9 cellular contexts compared by ENCODE assay signal in the genomic region with DNA sequence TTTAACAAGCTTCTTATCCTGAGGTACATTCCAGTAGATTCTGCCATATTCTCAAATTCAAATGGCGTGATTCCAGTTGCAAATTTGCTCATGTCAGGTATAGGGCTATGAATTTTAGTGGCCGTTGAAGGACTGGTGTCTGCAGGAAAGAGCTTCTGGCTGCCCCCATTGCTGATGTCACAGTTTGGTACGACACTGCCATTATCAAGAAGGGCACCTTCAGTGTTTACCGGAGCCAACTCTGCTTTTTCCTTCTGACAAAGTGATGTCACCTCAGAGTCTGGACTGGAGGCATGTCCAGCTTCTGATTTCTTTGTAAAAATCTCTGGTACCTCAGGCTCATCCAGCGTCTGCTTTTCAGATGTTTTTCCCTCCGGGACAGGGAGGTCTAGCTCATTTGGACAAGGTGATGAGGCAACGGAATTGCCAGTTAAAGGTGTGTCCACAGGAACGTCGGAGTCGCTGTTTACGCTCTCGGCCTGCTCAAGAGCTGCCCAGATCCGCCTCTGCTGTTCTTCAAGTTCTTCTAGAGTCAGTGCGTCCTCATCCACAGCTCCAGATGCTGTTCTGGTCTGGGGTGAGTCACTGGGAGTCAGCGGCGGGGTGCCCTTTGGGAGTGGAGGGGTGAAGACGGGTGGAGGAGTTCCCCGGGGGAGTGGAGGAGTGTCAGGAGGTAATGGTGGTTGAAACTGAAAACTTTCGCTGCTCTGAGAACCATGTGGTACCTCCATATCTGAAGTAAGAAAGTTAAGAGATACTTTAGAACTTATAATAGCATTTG. TPM values are rescaled to one million over a fixed set of nuclear protein-coding genes. Genes with fewer than 3 reads are reported as not detected.
A peak's percentile ranks its signal among the peaks of the same experiment; 100 is the strongest.
DNase-seq lines count a peak whose midpoint lies in the region; ATAC-seq, FAIRE-seq and TF ChIP-seq lines count a peak whose summit lies in the region.
"Had no signal": no experiment of that assay in that cellular context is flagged by ENCODE, and none has a peak within 500 bp of the region (broad histone marks: within the 10 kb centered on the region; RNA-seq: fewer than 3 reads in every experiment).

No MANE protein-coding gene starts in this region.

- TF ChIP-seq EP300 in HepG2 (IDR thresholded peaks at IDR 0.05; ENCODE audit: low read depth in 2 of 2, low read length in 2 of 2): no peak
- TF ChIP-seq EP300 in HepG2 (CRISPR knock-in tag; IDR thresholded peaks at IDR 0.05; ENCODE audit: borderline replicate concordance): no peak
- no peak for TF ChIP-seq EP300 in tibial nerve (IDR thresholded peaks at IDR 0.05)

- H4K20me1 ChIP-seq in HepG2 (ENCODE audit: insufficient read depth, low read length): no peaks in the 10 kb centered on the region

- 72 to 78% (median 77%) methylated on average over 19 of the region's 19 CpGs for WGBS in heart left ventricle, 4 donors
- 94% methylated on average over 19 of the region's 19 CpGs for WGBS in HepG2 (ENCODE audit: low lambda C conversion rate)
- WGBS in tibial nerve, 2 donors: 79% methylated on average over 19 of the region's 19 CpGs

- H3K4me2 ChIP-seq in HepG2 (ENCODE audit: low read depth, low read length): no peak overlapping the region

- TF ChIP-seq RAD21 in HepG2 (CRISPR knock-in tag; IDR thresholded peaks at IDR 0.05): no peak

- TF ChIP-seq CTCF in heart left ventricle (IDR thresholded peaks at IDR 0.05) (no peak), left ventricle myocardium inferior (IDR thresholded peaks at IDR 0.05; ENCODE audit: borderline replicate concordance) (no peak), HepG2 (CRISPR knock-in tag; IDR thresholded peaks at IDR 0.05) (no peak), tibial nerve (IDR thresholded peaks at IDR 0.05) (no peak)

- intact Hi-C loops in heart left ventricle (cut with DNase I): loop anchor here in 5 of 10 donors (2.0 to 10.0 kb wide), 5 partner anchors 46 to 139 kb away; no protein-coding TSS in a partner anchor
- intact Hi-C loops in left ventricle myocardium inferior (cut with micrococcal nuclease): loop anchor here (5.0 kb wide), 1 partner anchor 76 kb away; no protein-coding TSS in a partner anchor
- intact Hi-C loops in HepG2 (cut with micrococcal nuclease; ENCODE audit: unreplicated experiment): loop anchor here (5.0 kb wide), 1 partner anchor 136 kb away; no protein-coding TSS in a partner anchor

- no peak for FAIRE-seq in HepG2 (lab: Jason Lieb, UNC)
- FAIRE-seq: islet of Langerhans had no signal

- ATAC-seq in heart left ventricle (peak in 3 of 4 donors; percentile 59 to 66 (median 65)), HepG2 (no peak)

- POLR2A ChIA-PET in HepG2 (lab: Yijun Ruan, JAX): interaction anchor here (1.1 to 2.7 kb wide), 2 partner anchors 27 to 74 kb away, joined by 4 to 9 read pairs; a partner anchor contains a TSS

- H3K27me3 ChIP-seq in heart left ventricle (no peaks in the 10 kb centered on the region), left ventricle myocardium inferior (ENCODE audit: low read depth) (no peaks in the 10 kb centered on the region), HepG2 (ENCODE audit: control insufficient read depth in 1 of 2, insufficient read depth in 2 of 2, low read length in 2 of 2) (no peaks in the 10 kb centered on the region), tibial nerve (no peaks in the 10 kb centered on the region)

- no peaks in the 10 kb centered on the region for H3K79me2 ChIP-seq in HepG2 (ENCODE audit: insufficient read depth, low read length)

- peaks cover 0 to 9% (median 5%) of the 10 kb centered on the region in 12 donors for H3K4me1 ChIP-seq in heart left ventricle
- peaks cover 21% of the 10 kb centered on the region for H3K4me1 ChIP-seq in left ventricle myocardium inferior
- H3K4me1 ChIP-seq in HepG2 (ENCODE audit: insufficient read depth, low read length): peaks cover 7% of the 10 kb centered on the region
- peaks cover 0 to 7% (median 3%) of the 10 kb centered on the region in 4 donors for H3K4me1 ChIP-seq in tibial nerve

- peaks cover 0 to 68% (median 65%) of the 10 kb centered on the region in 9 donors for H3K36me3 ChIP-seq in heart left ventricle
- peaks cover 64% of the 10 kb centered on the region for H3K36me3 ChIP-seq in left ventricle myocardium inferior
- H3K36me3 ChIP-seq in HepG2 (replicated peaks in 1 of 2; ENCODE audit: control insufficient read depth in 1 of 2, insufficient read depth in 2 of 2, low read length in 2 of 2): peaks cover 17 to 51% of the 10 kb centered on the region in 2 experiments
- H3K36me3 ChIP-seq in tibial nerve: peaks cover 0 to 66% (median 22%) of the 10 kb centered on the region in 3 donors

- H3K27ac ChIP-seq in heart left ventricle (peak overlapping the region in 5 of 12 donors; percentile 2 to 37 (median 13)), left ventricle myocardium inferior (replicated peaks) (no peak overlapping the region), HepG2 (ENCODE audit: extremely low read length, insufficient read depth, low read length) (no peak overlapping the region), tibial nerve (no peak overlapping the region)

- DNase-seq in heart left ventricle (peak in 1 of 5 donors; percentile 15), left ventricle myocardium inferior (no peak), HepG2 (ENCODE audit: low spot score) (no peak), ureter (ENCODE audit: low spot score) (peak; percentile 41), D341Med (ENCODE audit: low spot score) (no peak), NCI-H1092 treated with DMSO at 0.1 percent for 48 hours (lab: John Stamatoyannopoulos, UW) (no peak), tibial nerve (ENCODE audit: low spot score in 2 of 2) (no peak)
- DNase-seq in activated T-cell treated with anti-CD3 and anti-CD28 coated beads, Interleukin-2, amount 50 U/mL, for 48 hours: peak; percentile 71 to 74

- CTCF ChIA-PET in HepG2 (lab: Yijun Ruan, JAX; ENCODE audit: low intra/inter-chr PET ratio, low total read pairs): no interaction called here

- in situ Hi-C loops in HepG2 (cut with HindIII; ENCODE audit: extremely low pct_ligation_motif_present, low pct_unique_long_range_greater_than_20kb): loop anchor here (5.0 kb wide), 1 partner anchor 76 kb away; no protein-coding TSS in a partner anchor

- TF ChIP-seq POLR2A in heart left ventricle (IDR thresholded peaks at IDR 0.05) (no peak), HepG2 (IDR thresholded peaks at IDR 0.05; ENCODE audit: insufficient read depth in 1 of 2, low read depth in 2 of 2, low read length in 2 of 2) (no peak), tibial nerve (IDR thresholded peaks at IDR 0.05) (no peak)

- BruUV-seq in HepG2 (replicated peaks; lab: Mats Ljungman, UMichigan): no TSS peak

- H3K9me3 ChIP-seq in heart left ventricle (no peaks in the 10 kb centered on the region), left ventricle myocardium inferior (replicated peaks) (no peaks in the 10 kb centered on the region), HepG2 (ENCODE audit: low read length) (no peaks in the 10 kb centered on the region), tibial nerve (no peaks in the 10 kb centered on the region)

- H3K4me3 ChIP-seq in heart left ventricle: no peak overlapping the region
- H3K4me3 ChIP-seq in left ventricle myocardium inferior: no peak overlapping the region
- H3K4me3 ChIP-seq in HepG2 (replicated peaks in 1 of 3; ENCODE audit: insufficient read depth in 1 of 3, low read depth in 2 of 3, low read length in 3 of 3): no peak overlapping the region
- no peak overlapping the region for H3K4me3 ChIP-seq in tibial nerve

- no peak overlapping the region for H2AFZ ChIP-seq in HepG2 (ENCODE audit: low read length)

- H3K9ac ChIP-seq in HepG2 (ENCODE audit: insufficient read depth, low read depth, low read length): no peak overlapping the region

RNA-seq across cellular contexts. Expression of a gene that starts 27.0 kb away (rescaled TPM):
- total RNA-seq in heart left ventricle (10 to 100 TPM in 2 of 9 donors, 1 to 10 TPM in 7; 6.4 to 14.3 (median 8.0) TPM), left ventricle myocardium inferior (8.4 TPM), HepG2 (2016; rRNA removed; fragmentation: Illumina TruSeq; extraction: Trizol) (14.2 and 20.9 TPM in 2 replicates), ureter (32.2 TPM), tibial nerve (10 to 100 TPM; 22.2 to 32.6 (median 27.4) TPM)
- polyA plus RNA-seq in heart left ventricle (10 to 100 TPM in 1 of 2 donors, 1 to 10 TPM in 1; 7.1 to 11.0 TPM), HepG2 (2011; rRNA removed) (18.6 and 20.5 TPM in 2 replicates)
- total RNA-seq in HepG2 (2016; cell fraction: cytosol; rRNA removed; fragmentation: Illumina TruSeq; extraction: Trizol; ENCODE audit: low read depth): 4.6 and 5.1 TPM in 2 replicates
- 14.0 and 22.1 TPM in 2 replicates for total RNA-seq in HepG2 (2016; cell fraction: insoluble cytoplasmic fraction; rRNA removed; fragmentation: Illumina TruSeq; extraction: Trizol)
- 7.2 and 7.6 TPM in 2 replicates for total RNA-seq in HepG2 (2016; cell fraction: membrane; rRNA removed; fragmentation: Illumina TruSeq; extraction: Trizol)
- 30.3 and 32.1 TPM in 2 replicates for total RNA-seq in HepG2 (2016; cell fraction: nucleus; rRNA removed; fragmentation: Illumina TruSeq; extraction: Trizol)
- polyA plus RNA-seq in HepG2 (2011; cell fraction: cytosol; rRNA removed): 9.6 and 13.2 TPM in 2 replicates
- polyA plus RNA-seq in HepG2 (2011; cell fraction: nucleus; rRNA removed): 37.9 and 40.8 TPM in 2 replicates
- 20.5 and 20.8 TPM in 2 replicates for polyA plus RNA-seq in HepG2 (2012)
- polyA plus RNA-seq in HepG2 (2016; cell fraction: cytosol; fragmentation: Illumina TruSeq; extraction: Trizol; ENCODE audit: low read depth): 1.9 and 2.0 TPM in 2 replicates
- 15.5 and 16.5 TPM in 2 replicates for polyA plus RNA-seq in HepG2 (2016; cell fraction: insoluble cytoplasmic fraction; fragmentation: Illumina TruSeq; extraction: Trizol; ENCODE audit: low read depth)
- 3.5 and 4.0 TPM in 2 replicates for polyA plus RNA-seq in HepG2 (2016; cell fraction: membrane; fragmentation: Illumina TruSeq; extraction: Trizol; ENCODE audit: low read depth)
- polyA plus RNA-seq in HepG2 (2016; cell fraction: nucleus; fragmentation: Illumina TruSeq; extraction: Trizol; ENCODE audit: insufficient read depth, low read depth): 75.5 and 80.1 TPM in 2 replicates
- polyA minus RNA-seq in HepG2 (2011; rRNA and poly(A)+ RNA removed; ENCODE audit: low replicate concordance): 9.4 and 18.6 TPM in 2 replicates
- polyA minus RNA-seq in HepG2 (2011; cell fraction: cytosol; rRNA and poly(A)+ RNA removed): 8.1 and 11.2 TPM in 2 replicates
- polyA minus RNA-seq in HepG2 (2011; cell fraction: nucleus; rRNA and poly(A)+ RNA removed): 40.6 and 42.0 TPM in 2 replicates

RNA-seq across cellular contexts. Expression of a gene that starts 51.3 kb away (rescaled TPM):
- total RNA-seq in heart left ventricle (100 to 1,000 TPM in 6 of 9 donors, 10 to 100 TPM in 3; 71.1 to 173 (median 107) TPM), left ventricle myocardium inferior (102 TPM), HepG2 (2016; rRNA removed; fragmentation: Illumina TruSeq; extraction: Trizol) (28.9 and 30.2 TPM in 2 replicates), ureter (110 TPM), tibial nerve (100 to 1,000 TPM in 1 of 4 donors, 10 to 100 TPM in 3; 89.2 to 105 (median 90.9) TPM)
- polyA plus RNA-seq in heart left ventricle (10 to 100 TPM; 31.9 to 76.8 TPM), HepG2 (2011; rRNA removed) (42.8 and 43.7 TPM in 2 replicates)
- 16.2 and 21.0 TPM in 2 replicates for total RNA-seq in HepG2 (2016; cell fraction: cytosol; rRNA removed; fragmentation: Illumina TruSeq; extraction: Trizol; ENCODE audit: low read depth)
- 26.9 and 28.6 TPM in 2 replicates for total RNA-seq in HepG2 (2016; cell fraction: insoluble cytoplasmic fraction; rRNA removed; fragmentation: Illumina TruSeq; extraction: Trizol)
- 15.5 and 15.9 TPM in 2 replicates for total RNA-seq in HepG2 (2016; cell fraction: membrane; rRNA removed; fragmentation: Illumina TruSeq; extraction: Trizol)
- 33.5 and 40.7 TPM in 2 replicates for total RNA-seq in HepG2 (2016; cell fraction: nucleus; rRNA removed; fragmentation: Illumina TruSeq; extraction: Trizol)
- polyA plus RNA-seq in HepG2 (2011; cell fraction: cytosol; rRNA removed): 26.7 and 33.0 TPM in 2 replicates
- 30.4 and 31.8 TPM in 2 replicates for polyA plus RNA-seq in HepG2 (2011; cell fraction: nucleus; rRNA removed)
- 21.0 and 26.9 TPM in 2 replicates for polyA plus RNA-seq in HepG2 (2012)
- polyA plus RNA-seq in HepG2 (2016; cell fraction: cytosol; fragmentation: Illumina TruSeq; extraction: Trizol; ENCODE audit: low read depth): 0.83 and 0.97 TPM in 2 replicates
- polyA plus RNA-seq in HepG2 (2016; cell fraction: insoluble cytoplasmic fraction; fragmentation: Illumina TruSeq; extraction: Trizol; ENCODE audit: low read depth): 22.9 and 23.8 TPM in 2 replicates
- polyA plus RNA-seq in HepG2 (2016; cell fraction: membrane; fragmentation: Illumina TruSeq; extraction: Trizol; ENCODE audit: low read depth): 3.9 and 5.6 TPM in 2 replicates
- 35.5 and 36.6 TPM in 2 replicates for polyA plus RNA-seq in HepG2 (2016; cell fraction: nucleus; fragmentation: Illumina TruSeq; extraction: Trizol; ENCODE audit: insufficient read depth, low read depth)
- 62.5 and 153 TPM in 2 replicates for polyA minus RNA-seq in HepG2 (2011; rRNA and poly(A)+ RNA removed; ENCODE audit: low replicate concordance)
- 23.9 and 31.3 TPM in 2 replicates for polyA minus RNA-seq in HepG2 (2011; cell fraction: cytosol; rRNA and poly(A)+ RNA removed)
- 47.6 and 65.9 TPM in 2 replicates for polyA minus RNA-seq in HepG2 (2011; cell fraction: nucleus; rRNA and poly(A)+ RNA removed)

RNA-seq across cellular contexts. Expression of a gene that starts 53.0 kb away (rescaled TPM):
- total RNA-seq in heart left ventricle (10 to 100 TPM; 31.1 to 46.5 (median 35.4) TPM), left ventricle myocardium inferior (35.8 TPM), HepG2 (2016; rRNA removed; fragmentation: Illumina TruSeq; extraction: Trizol) (77.8 and 85.8 TPM in 2 replicates), ureter (72.5 TPM), tibial nerve (100 to 1,000 TPM in 1 of 4 donors, 10 to 100 TPM in 3; 66.6 to 128 (median 80.7) TPM)
- polyA plus RNA-seq in heart left ventricle (10 to 100 TPM; 34.1 to 34.8 TPM), HepG2 (2011; rRNA removed) (27.6 and 31.4 TPM in 2 replicates)
- total RNA-seq in HepG2 (2016; cell fraction: cytosol; rRNA removed; fragmentation: Illumina TruSeq; extraction: Trizol; ENCODE audit: low read depth): 18.9 and 21.1 TPM in 2 replicates
- total RNA-seq in HepG2 (2016; cell fraction: insoluble cytoplasmic fraction; rRNA removed; fragmentation: Illumina TruSeq; extraction: Trizol): 79.4 and 84.5 TPM in 2 replicates
- total RNA-seq in HepG2 (2016; cell fraction: membrane; rRNA removed; fragmentation: Illumina TruSeq; extraction: Trizol): 32.8 and 33.2 TPM in 2 replicates
- 97.0 and 103 TPM in 2 replicates for total RNA-seq in HepG2 (2016; cell fraction: nucleus; rRNA removed; fragmentation: Illumina TruSeq; extraction: Trizol)
- polyA plus RNA-seq in HepG2 (2011; cell fraction: cytosol; rRNA removed): 7.5 and 10.3 TPM in 2 replicates
- polyA plus RNA-seq in HepG2 (2011; cell fraction: nucleus; rRNA removed): 42.2 and 43.3 TPM in 2 replicates
- 50.4 and 65.0 TPM in 2 replicates for polyA plus RNA-seq in HepG2 (2012)
- 8.9 and 9.0 TPM in 2 replicates for polyA plus RNA-seq in HepG2 (2016; cell fraction: cytosol; fragmentation: Illumina TruSeq; extraction: Trizol; ENCODE audit: low read depth)
- 98.3 and 98.6 TPM in 2 replicates for polyA plus RNA-seq in HepG2 (2016; cell fraction: insoluble cytoplasmic fraction; fragmentation: Illumina TruSeq; extraction: Trizol; ENCODE audit: low read depth)
- polyA plus RNA-seq in HepG2 (2016; cell fraction: membrane; fragmentation: Illumina TruSeq; extraction: Trizol; ENCODE audit: low read depth): 14.1 and 18.0 TPM in 2 replicates
- polyA plus RNA-seq in HepG2 (2016; cell fraction: nucleus; fragmentation: Illumina TruSeq; extraction: Trizol; ENCODE audit: insufficient read depth, low read depth): 156 and 164 TPM in 2 replicates
- polyA minus RNA-seq in HepG2 (2011; rRNA and poly(A)+ RNA removed; ENCODE audit: low replicate concordance): 17.3 and 23.5 TPM in 2 replicates
- polyA minus RNA-seq in HepG2 (2011; cell fraction: cytosol; rRNA and poly(A)+ RNA removed): 8.3 and 11.6 TPM in 2 replicates
- 155 and 166 TPM in 2 replicates for polyA minus RNA-seq in HepG2 (2011; cell fraction: nucleus; rRNA and poly(A)+ RNA removed)

RNA-seq across cellular contexts. Expression of a gene that starts 53.3 kb away (rescaled TPM):
- total RNA-seq in heart left ventricle (10 to 100 TPM in 1 of 9 donors, 1 to 10 TPM in 8; 2.2 to 10.4 (median 2.9) TPM), left ventricle myocardium inferior (1.4 TPM), HepG2 (2016; rRNA removed; fragmentation: Illumina TruSeq; extraction: Trizol) (49.2 and 57.6 TPM in 2 replicates), ureter (21.6 TPM), tibial nerve (10 to 100 TPM; 14.2 to 27.8 (median 19.7) TPM)
- polyA plus RNA-seq in heart left ventricle (1 to 10 TPM; 2.1 to 2.5 TPM), HepG2 (2011; rRNA removed) (26.9 and 45.1 TPM in 2 replicates)
- total RNA-seq in HepG2 (2016; cell fraction: cytosol; rRNA removed; fragmentation: Illumina TruSeq; extraction: Trizol; ENCODE audit: low read depth): 18.2 and 22.7 TPM in 2 replicates
- 49.4 and 57.3 TPM in 2 replicates for total RNA-seq in HepG2 (2016; cell fraction: insoluble cytoplasmic fraction; rRNA removed; fragmentation: Illumina TruSeq; extraction: Trizol)
- 16.5 and 21.3 TPM in 2 replicates for total RNA-seq in HepG2 (2016; cell fraction: membrane; rRNA removed; fragmentation: Illumina TruSeq; extraction: Trizol)
- total RNA-seq in HepG2 (2016; cell fraction: nucleus; rRNA removed; fragmentation: Illumina TruSeq; extraction: Trizol): 108 and 118 TPM in 2 replicates
- polyA plus RNA-seq in HepG2 (2011; cell fraction: cytosol; rRNA removed): 6.0 and 6.6 TPM in 2 replicates
- 56.6 and 86.5 TPM in 2 replicates for polyA plus RNA-seq in HepG2 (2011; cell fraction: nucleus; rRNA removed)
- 23.2 and 23.7 TPM in 2 replicates for polyA plus RNA-seq in HepG2 (2012)
- 2.0 and 2.9 TPM in 2 replicates for polyA plus RNA-seq in HepG2 (2016; cell fraction: cytosol; fragmentation: Illumina TruSeq; extraction: Trizol; ENCODE audit: low read depth)
- polyA plus RNA-seq in HepG2 (2016; cell fraction: insoluble cytoplasmic fraction; fragmentation: Illumina TruSeq; extraction: Trizol; ENCODE audit: low read depth): 27.6 and 27.7 TPM in 2 replicates
- 3.5 and 4.7 TPM in 2 replicates for polyA plus RNA-seq in HepG2 (2016; cell fraction: membrane; fragmentation: Illumina TruSeq; extraction: Trizol; ENCODE audit: low read depth)
- 208 and 213 TPM in 2 replicates for polyA plus RNA-seq in HepG2 (2016; cell fraction: nucleus; fragmentation: Illumina TruSeq; extraction: Trizol; ENCODE audit: insufficient read depth, low read depth)
- 21.3 and 75.8 TPM in 2 replicates for polyA minus RNA-seq in HepG2 (2011; rRNA and poly(A)+ RNA removed; ENCODE audit: low replicate concordance)
- polyA minus RNA-seq in HepG2 (2011; cell fraction: cytosol; rRNA and poly(A)+ RNA removed): 10.1 and 13.4 TPM in 2 replicates
- polyA minus RNA-seq in HepG2 (2011; cell fraction: nucleus; rRNA and poly(A)+ RNA removed): 88.6 and 117 TPM in 2 replicates

Comparison
In these comparisons a context has a peak if more than half of its experiments do, and no peak if none do; other contexts are left out.
1. DNase-seq: peak in activated T-cell treated with anti-CD3 and anti-CD28 coated beads, Interleukin-2, amount 50 U/mL, for 48 hours (2 of 2) and ureter (single experiment); none in left ventricle myocardium inferior (single experiment), HepG2 (single experiment), D341Med (single experiment), NCI-H1092 treated with DMSO at 0.1 percent for 48 hours (single experiment) and tibial nerve (0 of 2).